13 cellular contexts compared by ENCODE assay signal in genomic region chr3:134328147-134328591, GRCh38. TPM values are rescaled to one million over a fixed set of nuclear protein-coding genes. Genes with fewer than 3 reads are reported as not detected.
DNase-seq lines count a peak whose midpoint lies in the region; ATAC-seq, FAIRE-seq and TF ChIP-seq lines count a peak whose summit lies in the region.
"Had no signal": no experiment of that assay in that cellular context is flagged by ENCODE, and none has a peak within 500 bp of the region (broad histone marks: within the 10 kb centered on the region; RNA-seq: fewer than 3 reads in every experiment).

No MANE protein-coding gene starts in this region.

- no peaks in the 10 kb centered on the region for H3K9me3 Mint-ChIP-seq in activated T-cell treated with anti-CD3 and anti-CD28 coated beads, Interleukin-2, amount 50 U/mL, for 72 hours
- H3K9me3 Mint-ChIP-seq: activated naive CD4-positive, alpha-beta T cell treated with anti-CD3 and anti-CD28 coated beads for 36 hours had no signal

- dilution Hi-C loops in IMR-90 (cut with HindIII; ENCODE audit: low sequenced_read_pairs, unreplicated experiment): no loop called here

- POLR2A ChIA-PET in A673 (lab: Charles Lee; ENCODE audit: low non-redundant PET) (no interaction called here), IMR-90 (lab: Charles Lee; ENCODE audit: unreplicated experiment) (interaction anchor here (0.7 to 1.4 kb wide), 4 partner anchors 15 to 46 kb away, joined by 3 to 5 read pairs (median 4); partner anchors contain the start of gene AMOTL2), K562 (lab: Yijun Ruan, JAX) (interaction anchor here (0.7 to 1.0 kb wide), 2 partner anchors 10 to 147 kb away, joined by 3 read pairs; no protein-coding TSS in a partner anchor)

- no peak for TF ChIP-seq EP300 in K562 (IDR thresholded peaks at IDR 0.05; ENCODE audit: low read length)

- H3K9me3 ChIP-seq in A673 (ENCODE audit: low read depth, low read length, poor library complexity, severe bottlenecking) (no peaks in the 10 kb centered on the region), IMR-90 (ENCODE audit: control insufficient read depth, insufficient read depth, low read length) (no peaks in the 10 kb centered on the region), K562 (replicated peaks; ENCODE audit: control insufficient read depth, insufficient read depth, low read depth, low read length) (no peaks in the 10 kb centered on the region), mesenchymal stem cell (ENCODE audit: control insufficient read depth, low read length) (no peaks in the 10 kb centered on the region), spleen (no peaks in the 10 kb centered on the region), small intestine (ENCODE audit: control insufficient read depth, low read depth) (no peaks in the 10 kb centered on the region)
- H3K9me3 ChIP-seq: BE2C, upper lobe of left lung had no signal

- CTCF ChIA-PET in A673 (lab: Charles Lee): interaction anchor here (1.0 kb wide), 1 partner anchor 50 kb away, joined by 3 read pairs; no protein-coding TSS in a partner anchor
- CTCF ChIA-PET in IMR-90 (lab: Yijun Ruan, JAX): interaction anchor here (1.0 to 1.9 kb wide), 3 partner anchors 17 to 44 kb away, joined by 3 to 5 read pairs (median 3); no protein-coding TSS in a partner anchor
- CTCF ChIA-PET in K562 (lab: Yijun Ruan, JAX; ENCODE audit: low intra/inter-chr PET ratio): no interaction called here

- H3K4ac ChIP-seq in IMR-90 (ENCODE audit: low read depth, low read length) (peak overlapping the region; percentile 94), mesenchymal stem cell (ENCODE audit: low read depth in 1 of 2, low read length in 2 of 2) (peak overlapping the region; percentile 42 to 45)

- peaks cover 3% of the 10 kb centered on the region for H3K4me1 Mint-ChIP-seq in activated T-cell treated with anti-CD3 and anti-CD28 coated beads, Interleukin-2, amount 50 U/mL, for 72 hours (ENCODE audit: low read depth)

- H4K20me1 ChIP-seq in IMR-90 (ENCODE audit: insufficient read depth, low read length) (peaks cover 4% of the 10 kb centered on the region; the same call in 1 of the 2 replicates), K562 (replicated peaks; ENCODE audit: control insufficient read depth, insufficient read depth, low read length) (no peaks in the 10 kb centered on the region)

- H4K8ac ChIP-seq in IMR-90 (ENCODE audit: low read depth in 2 of 2, low read length in 2 of 2) (peak overlapping the region; percentile 38 to 93), mesenchymal stem cell (ENCODE audit: low read length) (peak overlapping the region; percentile 69)

- H3K56ac ChIP-seq in IMR-90 (ENCODE audit: extremely low read depth, insufficient read depth, low read length): peak overlapping the region; percentile 74

- H2AK5ac ChIP-seq in IMR-90 (ENCODE audit: low read depth, low read length) (peak overlapping the region; percentile 99), mesenchymal stem cell (ENCODE audit: low read length, severe bottlenecking) (peak overlapping the region; percentile 3)

- no peaks in the 10 kb centered on the region for H3K36me3 Mint-ChIP-seq in activated T-cell treated with anti-CD3 and anti-CD28 coated beads, Interleukin-2, amount 50 U/mL, for 72 hours (ENCODE audit: insufficient read depth in 2 of 2)

- H2BK5ac ChIP-seq in IMR-90 (ENCODE audit: low read depth, low read length, poor library complexity, severe bottlenecking) (peak overlapping the region; percentile 100), mesenchymal stem cell (ENCODE audit: low read depth, low read length, poor library complexity, severe bottlenecking) (peak overlapping the region; percentile 74)

- H3K9me1 ChIP-seq in IMR-90 (ENCODE audit: insufficient read depth, low read length) (peaks cover 34% of the 10 kb centered on the region), K562 (ENCODE audit: control insufficient read depth, insufficient read depth, low read length) (no peaks in the 10 kb centered on the region)

- H3K9ac ChIP-seq in IMR-90 (ENCODE audit: low read depth, low read length) (peak overlapping the region; percentile 75), K562 (ENCODE audit: insufficient read depth in 1 of 2, low read depth in 2 of 2, low read length in 2 of 2) (no peak overlapping the region), mesenchymal stem cell (ENCODE audit: low read length) (peak overlapping the region; percentile 66)

- DNase-seq in A673 (ENCODE audit: low spot score) (peak; percentile 60), IMR-90 (peak; percentile 93), K562 (ENCODE audit: extremely low read depth in 1 of 4, low spot score in 3 of 4) (no peak), mesenchymal stem cell (peak; percentile 93), spleen (no peak), small intestine (no peak)
- DNase-seq in activated T-cell treated with anti-CD3 and anti-CD28 coated beads, Interleukin-2, amount 50 U/mL, for 72 hours: no peak
- DNase-seq: activated naive CD4-positive, alpha-beta T cell treated with anti-CD3 and anti-CD28 coated beads for 36 hours; BE2C; NCI-H1930; upper lobe of left lung had no signal

- WGBS in IMR-90 (ENCODE audit: extremely low coverage in 2 of 2, insufficient read length in 1 of 2), 2 experiments: 39% methylated on average over 3 of the region's 6 CpGs; no CpG with 5 or more reads in 1 of the 2 experiments
- WGBS in K562 (ENCODE audit: insufficient coverage, low coverage, missing lambda C conversion rate): 0% methylated on average over 4 of the region's 6 CpGs
- 7% methylated on average over 4 of the region's 6 CpGs for WGBS in mesenchymal stem cell
- 61 to 85% (median 75%) methylated on average over 6 of the region's 6 CpGs for WGBS in spleen, 5 donors
- 84 to 90% (median 90%) methylated on average over 6 of the region's 6 CpGs for WGBS in small intestine, 3 donors

- peaks cover 2% of the 10 kb centered on the region for H3K27me3 Mint-ChIP-seq in activated T-cell treated with anti-CD3 and anti-CD28 coated beads, Interleukin-2, amount 50 U/mL, for 72 hours (ENCODE audit: low read depth)

- H2AFZ ChIP-seq in IMR-90 (replicated peaks; ENCODE audit: low read length, poor library complexity) (peak overlapping the region; percentile 77), K562 (ENCODE audit: low read depth, low read length) (no peak overlapping the region), mesenchymal stem cell (ENCODE audit: low read depth, low read length) (peak overlapping the region; percentile 43)

- intact Hi-C loops in A673 (cut with micrococcal nuclease; ENCODE audit: unreplicated experiment): loop anchor here (5.0 kb wide), 1 partner anchor 34 kb away; no protein-coding TSS in a partner anchor
- intact Hi-C loops in IMR-90 (cut with micrococcal nuclease): no loop called here
- intact Hi-C loops in K562 (cut with micrococcal nuclease): no loop called here
- intact Hi-C loops in spleen (cut with DNase I; ENCODE audit: low total_unique reads): no loop called here

- H3K18ac ChIP-seq in IMR-90 (ENCODE audit: low read depth, low read length) (peak overlapping the region; percentile 98), mesenchymal stem cell (ENCODE audit: low read depth in 1 of 2, low read length in 2 of 2) (peak overlapping the region; percentile 49 to 90)

- H3K36me3 ChIP-seq in A673 (ENCODE audit: insufficient read depth, low read length, poor library complexity, severe bottlenecking): no peaks in the 10 kb centered on the region
- H3K36me3 ChIP-seq in IMR-90 (ENCODE audit: control insufficient read depth, insufficient read depth, low read length): no peaks in the 10 kb centered on the region
- no peaks in the 10 kb centered on the region for H3K36me3 ChIP-seq in K562 (ENCODE audit: control insufficient read depth, insufficient read depth, low read length)
- H3K36me3 ChIP-seq in mesenchymal stem cell (ENCODE audit: control insufficient read depth in 1 of 2, insufficient read depth in 2 of 2, low read depth in 1 of 2, low read length in 2 of 2): no peaks in the 10 kb centered on the region
- H3K36me3 ChIP-seq in spleen: no peaks in the 10 kb centered on the region
- no peaks in the 10 kb centered on the region for H3K36me3 ChIP-seq in small intestine (ENCODE audit: control insufficient read depth in 2 of 2, insufficient read depth in 2 of 2, low read length in 2 of 2)
- H3K36me3 ChIP-seq: BE2C, upper lobe of left lung had no signal

- no peak overlapping the region for H3K27ac Mint-ChIP-seq in activated T-cell treated with anti-CD3 and anti-CD28 coated beads, Interleukin-2, amount 50 U/mL, for 72 hours
- H3K27ac Mint-ChIP-seq: activated naive CD4-positive, alpha-beta T cell treated with anti-CD3 and anti-CD28 coated beads for 36 hours had no signal

- peak overlapping the region; percentile 54 to 92 for H2BK12ac ChIP-seq in mesenchymal stem cell (ENCODE audit: low read length in 2 of 2)

- no peak overlapping the region for H3K4me3 Mint-ChIP-seq in activated T-cell treated with anti-CD3 and anti-CD28 coated beads, Interleukin-2, amount 50 U/mL, for 72 hours
- H3K4me3 Mint-ChIP-seq: activated naive CD4-positive, alpha-beta T cell treated with anti-CD3 and anti-CD28 coated beads for 36 hours had no signal

- H3K27me3 ChIP-seq in A673 (replicated peaks; ENCODE audit: insufficient read depth, low read depth, low read length, poor library complexity) (no peaks in the 10 kb centered on the region), IMR-90 (ENCODE audit: control insufficient read depth, insufficient read depth, low read length) (no peaks in the 10 kb centered on the region), K562 (ENCODE audit: control insufficient read depth in 2 of 2, insufficient read depth in 2 of 2, low read length in 2 of 2) (peaks cover under 1 to 35% of the 10 kb centered on the region in 2 experiments; a peak in 3 of 5 replicates), mesenchymal stem cell (ENCODE audit: control insufficient read depth in 1 of 2, insufficient read depth in 1 of 2, low read length in 2 of 2) (no peaks in the 10 kb centered on the region), spleen (replicated peaks in 1 of 7) (peaks cover 0 to 6% (median 0%) of the 10 kb centered on the region in 7 donors), small intestine (ENCODE audit: control insufficient read depth in 2 of 2, insufficient read depth in 2 of 2, low read length in 2 of 2) (no peaks in the 10 kb centered on the region)
- H3K27me3 ChIP-seq: BE2C, upper lobe of left lung had no signal

- H3K14ac ChIP-seq in IMR-90 (replicated peaks; ENCODE audit: low read depth, low read length) (peak overlapping the region; percentile 75), mesenchymal stem cell (ENCODE audit: low read length in 2 of 2) (no peak overlapping the region)

- no peak for FAIRE-seq in K562 (lab: Jason Lieb, UNC)
- FAIRE-seq in small intestine (lab: Jason Lieb, UNC): no peak

- H4K91ac ChIP-seq in IMR-90 (ENCODE audit: insufficient read depth, low read depth, low read length): peak overlapping the region; percentile 99
- peak overlapping the region; percentile 12 for H4K91ac ChIP-seq in mesenchymal stem cell (ENCODE audit: low read length)

- H3K79me1 ChIP-seq in IMR-90 (ENCODE audit: low read depth in 1 of 2, low read length in 2 of 2) (peaks cover 0 to 41% of the 10 kb centered on the region in 2 experiments; a peak in 2 of 4 replicates), mesenchymal stem cell (replicated peaks; ENCODE audit: low read length, poor library complexity, severe bottlenecking) (no peaks in the 10 kb centered on the region)

- in situ Hi-C loops in IMR-90 (cut with MboI; ENCODE audit: low sequenced_read_pairs): no loop called here
- in situ Hi-C loops in K562 (cut with MboI): no loop called here

- peak overlapping the region; percentile 68 for H3K4me2 ChIP-seq in IMR-90 (ENCODE audit: low read depth, low read length)
- H3K4me2 ChIP-seq in K562 (ENCODE audit: insufficient read depth, low read length): no peak overlapping the region
- no peak overlapping the region for H3K4me2 ChIP-seq in mesenchymal stem cell (ENCODE audit: low read length, poor library complexity, severe bottlenecking)

- ATAC-seq in IMR-90 (ENCODE audit: low read depth): peak; percentile 34
- ATAC-seq in K562: no peak
- no peak for ATAC-seq in HG03571 (IDR thresholded peaks at IDR 0.05; ENCODE audit: unreplicated experiment)
- ATAC-seq in activated T-cell treated with anti-CD3 and anti-CD28 coated beads, Interleukin-2, amount 50 U/mL, for 72 hours (replicated peaks in 1 of 2): no peak

- TF ChIP-seq POLR2A in IMR-90 (IDR thresholded peaks at IDR 0.05; ENCODE audit: low read depth, low read length) (no peak), K562 (conservative IDR thresholded peaks at IDR 0.05) (no peak), spleen (IDR thresholded peaks at IDR 0.05) (no peak)

- H3K4me3 ChIP-seq in A673 (ENCODE audit: low read depth, low read length, poor library complexity, severe bottlenecking) (no peak overlapping the region), IMR-90 (ENCODE audit: insufficient read depth, low read depth, low read length) (no peak overlapping the region), K562 (no peak overlapping the region), mesenchymal stem cell (ENCODE audit: insufficient read depth in 1 of 2, low read depth in 1 of 2, low read length in 2 of 2) (no peak overlapping the region), spleen (no peak overlapping the region), small intestine (ENCODE audit: low read depth in 1 of 2, low read length in 2 of 2) (no peak overlapping the region)
- H3K4me3 ChIP-seq: upper lobe of left lung had no signal

- H3K27ac ChIP-seq in A673 (ENCODE audit: low read depth, low read length, poor library complexity, severe bottlenecking) (peak overlapping the region; percentile 74), IMR-90 (ENCODE audit: insufficient read depth, low read length) (peak overlapping the region; percentile 100), K562 (ENCODE audit: extremely low read depth, low read depth, low read length) (no peak overlapping the region), mesenchymal stem cell (ENCODE audit: low read length, poor library complexity, severe bottlenecking) (peak overlapping the region; percentile 99), spleen (peak overlapping the region in 2 of 8 donors; percentile 28 to 53), small intestine (ENCODE audit: low read depth in 1 of 2, low read length in 1 of 2) (no peak overlapping the region)

- BruUV-seq in A673 (replicated peaks; lab: Mats Ljungman, UMichigan) (no TSS peak), IMR-90 (replicated peaks; lab: Mats Ljungman, UMichigan) (no TSS peak), K562 (replicated peaks; lab: Mats Ljungman, UMichigan) (no TSS peak)

- peak overlapping the region; percentile 97 for H4K5ac ChIP-seq in IMR-90 (ENCODE audit: low read depth, low read length)

- peak overlapping the region; percentile 90 for H2BK20ac ChIP-seq in IMR-90 (ENCODE audit: low read depth, low read length)

- TF ChIP-seq RAD21 in IMR-90 (IDR thresholded peaks at IDR 0.05; ENCODE audit: low read length) (peak; percentile 12; the same call in 1 of the 2 replicates), K562 (CRISPR knock-in tag; conservative IDR thresholded peaks at IDR 0.05 in 1 of 2, IDR thresholded peaks at IDR 0.05 in 1 of 2) (no peak)

- H2BK15ac ChIP-seq in IMR-90 (ENCODE audit: low read depth, low read length) (peak overlapping the region; percentile 98; the same call in 2 of the 3 replicates), mesenchymal stem cell (ENCODE audit: low read depth, poor library complexity, severe bottlenecking) (no peak overlapping the region)

- TF ChIP-seq CTCF in A673 (conservative IDR thresholded peaks at IDR 0.05; ENCODE audit: low read depth, low read length): no peak
- TF ChIP-seq CTCF in IMR-90 (conservative IDR thresholded peaks at IDR 0.05; ENCODE audit: low read depth, low read length): 0 out of 2 replicates have a peak, but pooled peaks have one; percentile 1
- TF ChIP-seq CTCF in K562 (IDR thresholded peaks at IDR 0.05 in 2 of 3, conservative IDR thresholded peaks at IDR 0.05 in 1 of 3; ENCODE audit: insufficient read depth in 2 of 3, low read depth in 1 of 3, low read length in 3 of 3): no peak
- no peak for TF ChIP-seq CTCF in spleen (IDR thresholded peaks at IDR 0.05 in 8 of 11, conservative IDR thresholded peaks at IDR 0.05 in 3 of 11)

- H2BK120ac ChIP-seq in IMR-90 (ENCODE audit: low read depth, low read length): peak overlapping the region; percentile 98
- H2BK120ac ChIP-seq in mesenchymal stem cell (ENCODE audit: low read depth, low read length): peak overlapping the region; percentile 1

- peak overlapping the region; percentile 73 for H3K23ac ChIP-seq in IMR-90 (ENCODE audit: low read depth, low read length)
- no peak overlapping the region for H3K23ac ChIP-seq in mesenchymal stem cell (ENCODE audit: low read length in 2 of 2)

- H3K4me1 ChIP-seq in A673 (ENCODE audit: insufficient read depth, low read length, poor library complexity, severe bottlenecking) (peaks cover 50% of the 10 kb centered on the region), IMR-90 (ENCODE audit: control insufficient read depth, insufficient read depth, low read length) (peaks cover 53% of the 10 kb centered on the region), K562 (replicated peaks in 1 of 2; ENCODE audit: control insufficient read depth in 2 of 2, insufficient read depth in 2 of 2, low read length in 2 of 2) (no peaks in the 10 kb centered on the region), mesenchymal stem cell (ENCODE audit: control insufficient read depth, insufficient read depth, low read depth, low read length) (peaks cover 46% of the 10 kb centered on the region), spleen (peaks cover 0 to 34% (median 17%) of the 10 kb centered on the region in 6 donors), small intestine (ENCODE audit: control insufficient read depth in 2 of 2, insufficient read depth in 1 of 2, low read depth in 1 of 2, low read length in 1 of 2) (no peaks in the 10 kb centered on the region)
- H3K4me1 ChIP-seq: BE2C had no signal

- H2AK9ac ChIP-seq in IMR-90 (replicated peaks; ENCODE audit: low read depth, low read length, poor library complexity): peak overlapping the region; percentile 94

- no peaks in the 10 kb centered on the region for H3K79me2 ChIP-seq in K562 (ENCODE audit: control insufficient read depth, insufficient read depth, low read length)

RNA-seq across cellular contexts. Expression of gene AMOTL2, which starts 46.1 kb away (rescaled TPM):
- total RNA-seq in A673 (2021) (38.9 and 59.6 TPM in 2 replicates), IMR-90 (2012; rRNA removed) (162 and 172 TPM in 2 replicates), K562 (2014; rRNA removed) (not detected in 2 replicates), K562 (2014; rRNA removed; fragmentation: Illumina TruSeq; extraction: Trizol) (not detected in 2 replicates), K562 (2015; rRNA removed; fragmentation: Illumina TruSeq; extraction: Trizol) (not detected in 2 replicates), K562 (2021) (0.31 and 0.54 TPM in 2 replicates), spleen (10 to 100 TPM; 27.5 to 83.4 (median 53.1) TPM)
- polyA plus RNA-seq in IMR-90 (2012; rRNA removed) (176 and 230 TPM in 2 replicates), K562 (2011; rRNA removed) (not detected in 2 replicates), K562 (2014; fragmentation: Illumina TruSeq; extraction: Trizol) (not detected in 2 replicates), K562 (2014; fragmentation: Nextera tagmentation; extraction: Ambion mirVana) (not detected), K562 (2014; rRNA removed) (0.12 TPM in 1 of 2 replicates, not detected in the other), spleen (10 to 100 TPM in 1 of 3 donors, 1 to 10 TPM in 2; 3.8 to 15.7 (median 6.0) TPM), small intestine (10 to 100 TPM in 1 of 3 donors, 1 to 10 TPM in 2; 6.7 to 11.5 (median 9.2) TPM)
- 168 and 220 TPM in 2 replicates for polyA plus RNA-seq in IMR-90 (2012; cell fraction: cytosol; rRNA removed)
- 530 and 567 TPM in 2 replicates for polyA plus RNA-seq in IMR-90 (2012; cell fraction: nucleus; rRNA removed; ENCODE audit: low replicate concordance)
- 0.07 TPM in 1 of 2 replicates, not detected in the other for total RNA-seq in K562 (2011; cell fraction: chromatin; rRNA removed; ENCODE audit: low replicate concordance)
- not detected in 2 replicates for total RNA-seq in K562 (2011; cell fraction: nucleolus; rRNA removed)
- not detected in 2 replicates for total RNA-seq in K562 (2011; cell fraction: nucleoplasm; rRNA removed)
- polyA plus RNA-seq in K562 (2011; cell fraction: cytosol; rRNA removed): 0.01 TPM in 2 replicates
- 0.04 TPM in 1 of 2 replicates, not detected in the other for polyA plus RNA-seq in K562 (2011; cell fraction: nucleus; rRNA removed)
- polyA plus RNA-seq in K562 (2012): not detected in 2 replicates
- polyA minus RNA-seq in K562 (2011; rRNA and poly(A)+ RNA removed): not detected in 2 replicates
- polyA minus RNA-seq in K562 (2011; cell fraction: cytosol; rRNA and poly(A)+ RNA removed): 0.46 TPM in 1 of 2 replicates, not detected in the other
- polyA minus RNA-seq in K562 (2011; cell fraction: nucleus; rRNA and poly(A)+ RNA removed): not detected in 2 replicates
- 16.1 TPM for polyA plus RNA-seq in mesenchymal stem cell (2013, experiment 1 of 2)
- 15.4 TPM for polyA plus RNA-seq in mesenchymal stem cell (2013, experiment 2 of 2)
- total RNA-seq in activated T-cell treated with anti-CD3 and anti-CD28 coated beads, Interleukin-2, amount 50 U/mL, for 72 hours: under 1 TPM in 1 of 2 donors, not detected in 1; 0.07 TPM
- total RNA-seq: T-helper 2 cell treated with Interferon-gamma antibody and Interleukin-4, amounts not matched to agents 100 ng/mL and 5 ng/mL, for 36 hours had no signal

Comparison
In these comparisons a context has a peak if more than half of its experiments do, and no peak if none do; other contexts are left out.
1. DNase-seq: peak in A673 (single experiment), IMR-90 (single experiment) and mesenchymal stem cell (single experiment); none in K562 (0 of 4), spleen (single experiment), activated T-cell treated with anti-CD3 and anti-CD28 coated beads, Interleukin-2, amount 50 U/mL, for 72 hours (0 of 2) and small intestine (single experiment).
2. H3K27ac ChIP-seq: peak in A673 (single experiment), IMR-90 (single experiment) and mesenchymal stem cell (single experiment); none in K562 (single experiment) and small intestine (0 of 2).
3. H3K9ac ChIP-seq: peak in IMR-90 (single experiment) and mesenchymal stem cell (single experiment); none in K562 (0 of 2).
4. RNA of gene AMOTL2, which starts 46.1 kb away (total RNA-seq): 162 to 172 TPM in IMR-90, 38.9 to 59.6 TPM in A673 and 27.5 to 83.4 TPM in spleen; 0.07 TPM in activated T-cell treated with anti-CD3 and anti-CD28 coated beads, Interleukin-2, amount 50 U/mL, for 72 hours and 0.07 to 0.54 TPM in K562; every median in the first group is over 10 times any median in the second.